ENCODE assay signal across 2 cellular contexts in the genomic region with DNA sequence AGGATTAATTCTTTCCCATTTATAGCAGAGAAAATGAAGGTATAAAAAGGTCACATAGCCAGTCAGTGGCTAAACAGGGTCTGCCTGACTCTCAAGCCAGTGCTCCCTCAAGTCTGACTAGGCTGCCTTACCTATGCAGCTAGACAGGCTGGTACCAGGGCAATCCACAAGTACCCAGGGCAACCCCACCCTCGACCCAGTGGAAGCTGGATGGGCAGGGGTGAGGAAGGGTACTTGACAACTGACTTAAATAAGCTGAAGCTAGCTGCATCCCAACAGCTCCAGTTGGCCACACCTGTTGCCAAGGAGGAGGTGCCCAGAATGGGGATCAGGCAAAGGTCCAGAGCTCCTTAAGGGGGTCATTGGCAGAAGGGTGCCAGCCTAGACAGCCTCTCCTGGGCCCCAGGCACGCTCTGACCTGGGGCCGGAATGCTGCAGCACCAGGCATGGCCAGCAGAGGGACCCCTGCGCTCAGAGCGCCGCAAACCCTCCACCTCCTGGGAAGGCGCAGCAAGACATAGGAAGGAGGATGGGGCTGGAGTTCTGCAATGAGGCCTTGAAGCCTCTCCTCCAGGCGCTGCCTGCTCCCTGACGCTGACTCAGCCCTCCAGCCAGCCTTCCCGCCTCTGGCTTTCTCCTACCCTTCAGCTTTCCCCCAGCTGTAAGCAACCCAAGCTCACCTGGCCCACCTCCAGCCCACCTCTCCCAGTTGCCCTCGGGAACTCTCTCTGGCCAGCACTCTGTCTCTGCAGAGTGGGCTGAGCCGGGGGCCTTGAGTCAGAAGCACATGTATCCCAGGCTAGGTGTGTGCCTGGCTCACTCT.
TF ChIP-seq lines count a peak whose summit lies in the region.

No MANE protein-coding gene starts in this region.

TF ChIP-seq in HCT116, 20 proteins besides CTCF, POLR2A, EP300 and RAD21:
- no peak for TF ChIP-seq EGR1 (IDR thresholded peaks at IDR 0.05; ENCODE audit: low read depth)
- TF ChIP-seq YY1 (IDR thresholded peaks at IDR 0.05; ENCODE audit: extremely low read depth, insufficient replicate concordance, low read depth, low read length), result peak; percentile 14
- no peak for TF ChIP-seq FOSL1 (IDR thresholded peaks at IDR 0.05; ENCODE audit: low read depth)

TF ChIP-seq in endothelial cell of umbilical vein, 7 proteins besides CTCF, POLR2A, EP300 and RAD21:
- TF ChIP-seq FOS (IDR thresholded peaks at IDR 0.05; ENCODE audit: borderline replicate concordance, insufficient read depth, low read length) (no peak), GATA2 (IDR thresholded peaks at IDR 0.05; ENCODE audit: insufficient read depth, insufficient read length, low read depth, low read length) (no peak), EZH2 (IDR thresholded peaks at IDR 0.05; ENCODE audit: borderline replicate concordance, low read depth, low read length, severe bottlenecking) (no peak), POLR2AphosphoS5 (IDR thresholded peaks at IDR 0.05; ENCODE audit: insufficient read depth, low read depth, low read length) (no peak), JUN (IDR thresholded peaks at IDR 0.05; ENCODE audit: borderline replicate concordance, insufficient read depth, insufficient read length, low read depth) (no peak), MYC (IDR thresholded peaks at IDR 0.05; ENCODE audit: low read depth, low read length) (no peak)
- TF ChIP-seq, protein P1, sequence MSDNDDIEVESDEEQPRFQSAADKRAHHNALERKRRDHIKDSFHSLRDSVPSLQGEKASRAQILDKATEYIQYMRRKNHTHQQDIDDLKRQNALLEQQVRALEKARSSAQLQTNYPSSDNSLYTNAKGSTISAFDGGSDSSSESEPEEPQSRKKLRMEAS (IDR thresholded peaks at IDR 0.05; ENCODE audit: insufficient read depth, insufficient read length), result no peak
